Comparison of ENCODE assay signal across 8 cellular contexts in genomic region chr5:159208508-159209437, GRCh38. TPM values are rescaled to one million over a fixed set of nuclear protein-coding genes. Genes with fewer than 3 reads are reported as not detected.
DNase-seq lines count a peak whose midpoint lies in the region.

No MANE protein-coding gene starts in this region.

- H3K79me1 ChIP-seq in neuronal stem cell (ENCODE audit: low read depth, low read length), result peaks cover 2% of the 10 kb centered on the region

- in situ Hi-C loops in HAP-1 (cut with MboI; ENCODE audit: low sequenced_read_pairs), result loop anchor here (10.0 kb wide), 1 partner anchor 56 kb away; the partner anchor contains the start of gene UBLCP1

- peak overlapping the region; percentile 88 for H2AK5ac ChIP-seq in neuronal stem cell (ENCODE audit: low read depth, low read length)

- H3K9me3 ChIP-seq in HAP-1 (no peaks in the 10 kb centered on the region), neuronal stem cell (replicated peaks in 1 of 2; ENCODE audit: control insufficient read depth in 2 of 2, insufficient read depth in 1 of 2, low read depth in 1 of 2, low read length in 2 of 2) (no peaks in the 10 kb centered on the region)

- no peaks in the 10 kb centered on the region for H3K36me3 ChIP-seq in HAP-1 (replicated peaks)
- no peaks in the 10 kb centered on the region for H3K36me3 ChIP-seq in neuronal stem cell (replicated peaks in 1 of 2; ENCODE audit: control insufficient read depth in 2 of 2, insufficient read depth in 2 of 2, low read length in 2 of 2)

- WGBS in neuronal stem cell (ENCODE audit: extremely low coverage in 2 of 2, insufficient read length in 2 of 2, insufficient replicate concordance in 1 of 2), 2 donors, result no CpG with 5 or more reads among the region's 65 CpGs

- peak overlapping the region; percentile 78 for H3K14ac ChIP-seq in neuronal stem cell (ENCODE audit: low read length)

- H3K9me3 Mint-ChIP-seq in activated naive CD4-positive, alpha-beta T cell treated with anti-CD3 and anti-CD28 coated beads, Interleukin-2, amount 10 ng/mL, durations not matched to agents 7 days and 5 days, result no peaks in the 10 kb centered on the region

- H3K27me3 ChIP-seq in HAP-1 (ENCODE audit: low read depth) (no peaks in the 10 kb centered on the region), neuronal stem cell (ENCODE audit: control insufficient read depth in 3 of 3, insufficient read depth in 3 of 3, low read depth in 1 of 3, low read length in 3 of 3) (no peaks in the 10 kb centered on the region)

- H3K27ac ChIP-seq in neuronal stem cell (replicated peaks; ENCODE audit: low read length), result peak overlapping the region; percentile 72

- H2BK120ac ChIP-seq in neuronal stem cell (ENCODE audit: low read depth, low read length), result peak overlapping the region; percentile 6

- H3K27me3 Mint-ChIP-seq in activated naive CD4-positive, alpha-beta T cell treated with anti-CD3 and anti-CD28 coated beads, Interleukin-2, amount 10 ng/mL, durations not matched to agents 7 days and 5 days, result peaks cover 3% of the 10 kb centered on the region

- peak overlapping the region; percentile 100 for H3K18ac ChIP-seq in neuronal stem cell (ENCODE audit: low read length)

- H4K8ac ChIP-seq in neuronal stem cell (ENCODE audit: low read depth, low read length), result no peak overlapping the region

- H3K23ac ChIP-seq in neuronal stem cell (ENCODE audit: low read depth, low read length, poor library complexity), result peak overlapping the region; percentile 83

- no peak overlapping the region for H2BK15ac ChIP-seq in neuronal stem cell (ENCODE audit: low read length)

- peak overlapping the region; percentile 100 for H2AFZ ChIP-seq in neuronal stem cell (ENCODE audit: low read length)

- peak overlapping the region; percentile 60 for H3K4me3 ChIP-seq in HAP-1
- peak overlapping the region; percentile 62 to 87 for H3K4me3 ChIP-seq in neuronal stem cell (ENCODE audit: low read length in 2 of 2)

- H3K4me2 ChIP-seq in neuronal stem cell (ENCODE audit: insufficient read depth, low read length, poor library complexity, severe bottlenecking), result peak overlapping the region; percentile 63

- peak overlapping the region; percentile 95 for H3K9ac ChIP-seq in neuronal stem cell (ENCODE audit: low read depth, low read length, poor library complexity)

- H3K27ac Mint-ChIP-seq in activated naive CD4-positive, alpha-beta T cell treated with anti-CD3 and anti-CD28 coated beads, Interleukin-2, amount 10 ng/mL, durations not matched to agents 7 days and 5 days, result peak overlapping the region; percentile 99

- H3K4me1 ChIP-seq in HAP-1 (peaks cover 41% of the 10 kb centered on the region), neuronal stem cell (ENCODE audit: control insufficient read depth in 2 of 2, insufficient read depth in 1 of 2, low read depth in 1 of 2, low read length in 2 of 2) (peaks cover 8 to 18% of the 10 kb centered on the region in 2 donors)

- peaks cover 29% of the 10 kb centered on the region for H3K36me3 Mint-ChIP-seq in activated naive CD4-positive, alpha-beta T cell treated with anti-CD3 and anti-CD28 coated beads, Interleukin-2, amount 10 ng/mL, durations not matched to agents 7 days and 5 days

- peak overlapping the region; percentile 62 for H2BK5ac ChIP-seq in neuronal stem cell (ENCODE audit: low read length)

- peak overlapping the region; percentile 96 for H3K4me3 Mint-ChIP-seq in activated naive CD4-positive, alpha-beta T cell treated with anti-CD3 and anti-CD28 coated beads, Interleukin-2, amount 10 ng/mL, durations not matched to agents 7 days and 5 days

- peak; percentile 75 for DNase-seq in DMS 273 (lab: John Stamatoyannopoulos, UW; ENCODE audit: unreplicated experiment)
- no peak for DNase-seq in DMS 273 treated with DMSO at 0.1 percent for 48 hours (lab: John Stamatoyannopoulos, UW)
- peak in 1 of 2 experiments; percentile 57 for DNase-seq in HAP-1 (ENCODE audit: low spot score in 2 of 2)
- DNase-seq in NCI-H1092 (lab: John Stamatoyannopoulos, UW), result peak; percentile 7
- peak; percentile 42 for DNase-seq in activated naive CD4-positive, alpha-beta T cell treated with anti-CD3 and anti-CD28 coated beads, Interleukin-2, amount 10 ng/mL, durations not matched to agents 7 days and 5 days
- peak; percentile 45 for DNase-seq in globus pallidus (ENCODE audit: low spot score)
- peak; percentile 46 for DNase-seq in neuronal stem cell (ENCODE audit: low spot score)
- no peak for DNase-seq in GM19240 (ENCODE audit: insufficient read length, low spot score)

- no peak overlapping the region for H2BK12ac ChIP-seq in neuronal stem cell (ENCODE audit: low read length)

- no peak overlapping the region for H4K91ac ChIP-seq in neuronal stem cell (ENCODE audit: low read depth, low read length, poor library complexity)

- CTCF ChIA-PET in activated naive CD4-positive, alpha-beta T cell treated with anti-CD3 and anti-CD28 coated beads, Interleukin-2, amount 10 ng/mL, durations not matched to agents 7 days and 5 days (lab: Charles Lee), result interaction anchor here (0.7 to 3.0 kb wide), 2 partner anchors 52 to 202 kb away, joined by 3 to 14 read pairs; no protein-coding TSS in a partner anchor

- H3K4ac ChIP-seq in neuronal stem cell (ENCODE audit: low read length), result no peak overlapping the region

- H3K4me1 Mint-ChIP-seq in activated naive CD4-positive, alpha-beta T cell treated with anti-CD3 and anti-CD28 coated beads, Interleukin-2, amount 10 ng/mL, durations not matched to agents 7 days and 5 days, result peaks cover 62% of the 10 kb centered on the region

RNA-seq across cellular contexts. Expression of gene RNF145, which starts 0.6 kb away (rescaled TPM):
- polyA plus RNA-seq in neuronal stem cell (2013, experiment 1 of 2), result 84.3 TPM
- polyA plus RNA-seq in neuronal stem cell (2013, experiment 2 of 2), result 85.4 TPM

RNA-seq across cellular contexts. Expression of gene UBLCP1, which starts 54.3 kb away (rescaled TPM):
- 50.0 TPM for polyA plus RNA-seq in neuronal stem cell (2013, experiment 1 of 2)
- polyA plus RNA-seq in neuronal stem cell (2013, experiment 2 of 2), result 52.6 TPM

Comparison
In these comparisons a context has a peak if more than half of its experiments do, and no peak if none do; other contexts are left out.
1. DNase-seq: peak in DMS 273 (single experiment), NCI-H1092 (single experiment), activated naive CD4-positive, alpha-beta T cell treated with anti-CD3 and anti-CD28 coated beads, Interleukin-2, amount 10 ng/mL, durations not matched to agents 7 days and 5 days (single experiment), globus pallidus (single experiment) and neuronal stem cell (single experiment); none in DMS 273 treated with DMSO at 0.1 percent for 48 hours (single experiment) and GM19240 (single experiment).